ENCODE assay signal across 18 cellular contexts in the genomic region with DNA sequence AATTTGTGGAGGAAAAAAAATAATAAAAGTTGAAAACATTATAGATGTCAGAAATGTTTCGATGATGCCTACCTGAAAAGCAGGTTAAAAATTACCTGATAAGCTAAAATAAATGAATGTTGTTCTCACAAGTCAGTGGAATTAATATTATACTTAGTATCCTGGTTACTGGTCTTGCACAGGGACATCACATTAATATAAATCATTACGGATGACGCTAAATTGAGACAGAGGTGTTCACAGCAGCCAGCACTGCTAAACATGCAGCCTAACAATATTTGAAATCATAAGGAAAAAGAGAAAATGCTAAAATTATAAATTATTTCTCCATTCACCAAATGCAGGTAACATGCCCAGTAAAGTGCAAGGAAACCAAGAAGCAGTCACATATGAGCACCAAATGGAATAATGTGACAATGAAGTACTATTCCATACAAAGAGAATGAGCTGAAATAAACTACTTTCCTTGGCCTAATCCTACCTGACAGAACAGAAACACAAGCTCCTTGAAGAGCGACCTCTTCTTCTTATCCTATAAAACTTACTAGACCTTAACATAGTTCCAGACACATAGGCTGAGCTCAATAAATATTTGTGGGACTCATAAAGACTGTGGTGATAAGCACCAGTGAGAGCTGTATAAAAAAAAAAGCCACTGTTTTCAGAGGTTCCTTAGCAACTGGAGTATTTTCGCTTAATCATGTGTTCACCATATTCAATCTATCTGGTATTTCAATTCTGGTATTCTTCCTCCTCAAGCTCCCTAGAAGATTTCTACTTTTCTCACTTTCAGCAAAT.
"Had no signal": no experiment of that assay in that cellular context is flagged by ENCODE, and none has a peak within 500 bp of the region (broad histone marks: within the 10 kb centered on the region; RNA-seq: fewer than 3 reads in every experiment).

No MANE protein-coding gene starts in this region.

- H3K4me3 ChIP-seq: coronary artery, heart left ventricle, lung, psoas muscle, stomach, thoracic aorta, upper lobe of right lung had no signal

- DNase-seq: activated CD4-positive, alpha-beta T cell treated with anti-CD3 and anti-CD28 coated beads, Interleukin-2, amount 10 ng/mL, durations not matched to agents 7 days and 5 days; activated CD8-positive, alpha-beta memory T cell treated with anti-CD3 and anti-CD28 coated beads, Interleukin-2, amount 50 U/mL, for 4 hours; activated naive CD4-positive, alpha-beta T cell treated with anti-CD3 and anti-CD28 coated beads for 36 hours; activated T-cell treated with anti-CD3 and anti-CD28 coated beads, Interleukin-2, amount 50 U/mL, for 4 hours; anterior cingulate cortex; foreskin melanocyte; heart left ventricle; midbrain; psoas muscle; stimulated activated CD4-positive, alpha-beta T cell treated with anti-CD3 and anti-CD28 coated beads, Interleukin-4, amount 100 ng/mL, for 24 hours; stomach; T1000; upper lobe of right lung had no signal

- H3K27ac ChIP-seq: coronary artery, heart left ventricle, psoas muscle, stomach, thoracic aorta, upper lobe of right lung had no signal

- H3K36me3 Mint-ChIP-seq: stimulated activated effector memory CD8-positive, alpha-beta T cell treated with anti-CD3 and anti-CD28 coated beads, Interleukin-12 subunit alpha, Interleukin-12 subunit beta, amount 100 ng/mL, for 72 hours had no signal

- H3K27me3 ChIP-seq: heart left ventricle, stomach, upper lobe of right lung had no signal

- H3K36me3 ChIP-seq: heart left ventricle, stomach, thoracic aorta, upper lobe of right lung had no signal

- H3K9me3 Mint-ChIP-seq: activated CD4-positive, alpha-beta T cell treated with anti-CD3 and anti-CD28 coated beads, Interleukin-2, amount 10 ng/mL, durations not matched to agents 7 days and 5 days; activated naive CD4-positive, alpha-beta T cell treated with anti-CD3 and anti-CD28 coated beads for 36 hours had no signal

- H3K27me3 Mint-ChIP-seq: activated CD4-positive, alpha-beta T cell treated with anti-CD3 and anti-CD28 coated beads, Interleukin-2, amount 10 ng/mL, durations not matched to agents 7 days and 5 days; central memory CD8-positive, alpha-beta T cell had no signal

- H3K27ac Mint-ChIP-seq: activated CD4-positive, alpha-beta T cell treated with anti-CD3 and anti-CD28 coated beads, Interleukin-2, amount 10 ng/mL, durations not matched to agents 7 days and 5 days; activated naive CD4-positive, alpha-beta T cell treated with anti-CD3 and anti-CD28 coated beads for 36 hours; stimulated activated effector memory CD8-positive, alpha-beta T cell treated with anti-CD3 and anti-CD28 coated beads, Interleukin-12 subunit alpha, Interleukin-12 subunit beta, amount 100 ng/mL, for 72 hours had no signal

- H3K4me1 Mint-ChIP-seq: activated CD4-positive, alpha-beta T cell treated with anti-CD3 and anti-CD28 coated beads, Interleukin-2, amount 10 ng/mL, durations not matched to agents 7 days and 5 days; central memory CD8-positive, alpha-beta T cell; stimulated activated effector memory CD8-positive, alpha-beta T cell treated with anti-CD3 and anti-CD28 coated beads, Interleukin-12 subunit alpha, Interleukin-12 subunit beta, amount 100 ng/mL, for 72 hours had no signal

- H3K9me3 ChIP-seq: heart left ventricle, psoas muscle, stomach, thoracic aorta, upper lobe of right lung had no signal

- H3K4me3 Mint-ChIP-seq: activated CD4-positive, alpha-beta T cell treated with anti-CD3 and anti-CD28 coated beads, Interleukin-2, amount 10 ng/mL, durations not matched to agents 7 days and 5 days; activated naive CD4-positive, alpha-beta T cell treated with anti-CD3 and anti-CD28 coated beads for 36 hours; activated T-cell treated with anti-CD3 and anti-CD28 coated beads, Interleukin-2, amount 50 U/mL, for 4 hours; central memory CD8-positive, alpha-beta T cell; stimulated activated effector memory CD8-positive, alpha-beta T cell treated with anti-CD3 and anti-CD28 coated beads, Interleukin-12 subunit alpha, Interleukin-12 subunit beta, amount 100 ng/mL, for 72 hours had no signal

- H3K4me1 ChIP-seq: heart left ventricle, psoas muscle, stomach, upper lobe of right lung had no signal
